ENCODE assay signal across 1 cellular context in genomic region chr16:30488764-30489595, GRCh38.
TF ChIP-seq lines count a peak whose summit lies in the region.

No MANE protein-coding gene starts in this region.

TF ChIP-seq in HepG2, 621 proteins besides CTCF, POLR2A, EP300 and RAD21 (continued from another document and continues in another):
- TF ChIP-seq GATA4 (IDR thresholded peaks at IDR 0.05; ENCODE audit: borderline replicate concordance, low read depth): no peak
- TF ChIP-seq ZNF17 (CRISPR knock-in tag; IDR thresholded peaks at IDR 0.05): no peak
- TF ChIP-seq SMAD3 (CRISPR knock-in tag; IDR thresholded peaks at IDR 0.05): no peak
- peak; percentile 69; the same call in 1 of the 2 replicates for TF ChIP-seq ZFP37 (CRISPR knock-in tag; IDR thresholded peaks at IDR 0.05; ENCODE audit: borderline replicate concordance)
- peak; percentile 55; the same call in 1 of the 2 replicates for TF ChIP-seq HNF4G (IDR thresholded peaks at IDR 0.05; ENCODE audit: borderline replicate concordance, low read depth, low read length)
- TF ChIP-seq HNF4G (CRISPR knock-in tag; IDR thresholded peaks at IDR 0.05; ENCODE audit: borderline replicate concordance, low read depth): no peak; the same call in 1 of the 2 replicates
- TF ChIP-seq NFIC (IDR thresholded peaks at IDR 0.05; ENCODE audit: low read length): no peak
- TF ChIP-seq GZF1 (CRISPR knock-in tag; IDR thresholded peaks at IDR 0.05): no peak; the same call in 1 of the 2 replicates
- no peak for TF ChIP-seq ZBTB14 (CRISPR knock-in tag; IDR thresholded peaks at IDR 0.05)
- peak; percentile 72; the same call in 1 of the 2 replicates for TF ChIP-seq ZNF598 (CRISPR knock-in tag; IDR thresholded peaks at IDR 0.05; ENCODE audit: borderline replicate concordance)
- TF ChIP-seq ZNF713 (CRISPR knock-in tag; IDR thresholded peaks at IDR 0.05): no peak
- no peak for TF ChIP-seq ZBTB42 (CRISPR knock-in tag; IDR thresholded peaks at IDR 0.05)
- 0 out of 2 replicates have a peak, but pooled peaks have one; percentile 59 for TF ChIP-seq ZNF225 (CRISPR knock-in tag; IDR thresholded peaks at IDR 0.05)
- TF ChIP-seq PAWR (CRISPR knock-in tag; IDR thresholded peaks at IDR 0.05; ENCODE audit: borderline replicate concordance): no peak
- peak; percentile 31; the same call in 1 of the 2 replicates for TF ChIP-seq TARDBP (CRISPR knock-in tag; IDR thresholded peaks at IDR 0.05)
- no peak for TF ChIP-seq ZSCAN30 (CRISPR knock-in tag; IDR thresholded peaks at IDR 0.05)
- TF ChIP-seq TSC22D2 (CRISPR knock-in tag; IDR thresholded peaks at IDR 0.05; ENCODE audit: borderline replicate concordance): no peak
- no peak for TF ChIP-seq DBP (CRISPR knock-in tag; IDR thresholded peaks at IDR 0.05; ENCODE audit: not compliant biosample characterization)
- 0 out of 2 replicates have a peak, but pooled peaks have one; percentile 56 for TF ChIP-seq ZSCAN29 (CRISPR knock-in tag; conservative IDR thresholded peaks at IDR 0.05)
- 0 out of 2 replicates have a peak, but pooled peaks have one; percentile 2 for TF ChIP-seq NR0B2 (CRISPR knock-in tag; IDR thresholded peaks at IDR 0.05)
- TF ChIP-seq NPAS2 (CRISPR knock-in tag; IDR thresholded peaks at IDR 0.05; ENCODE audit: borderline replicate concordance): no peak
- no peak for TF ChIP-seq KMT2B (CRISPR knock-in tag; IDR thresholded peaks at IDR 0.05)
- TF ChIP-seq PCBP2 (optimal IDR thresholded peaks at IDR 0.05; ENCODE audit: low read depth, low read length, poor library complexity, severe bottlenecking): no peak
- TF ChIP-seq RFX1 (IDR thresholded peaks at IDR 0.05): no peak
- TF ChIP-seq PRMT3 (CRISPR knock-in tag; IDR thresholded peaks at IDR 0.05; ENCODE audit: borderline replicate concordance, low read depth): no peak
- peak; percentile 78 for TF ChIP-seq ZGPAT (CRISPR knock-in tag; IDR thresholded peaks at IDR 0.05)
- no peak for TF ChIP-seq JUND (CRISPR knock-in tag; IDR thresholded peaks at IDR 0.05)
- 0 out of 2 replicates have a peak, but pooled peaks have one; percentile 41 for TF ChIP-seq ARHGAP35 (CRISPR knock-in tag; IDR thresholded peaks at IDR 0.05; ENCODE audit: borderline replicate concordance)
- TF ChIP-seq SIN3A (IDR thresholded peaks at IDR 0.05; ENCODE audit: borderline replicate concordance, low read depth, low read length): peak; percentile 63; the same call in 1 of the 2 replicates
- TF ChIP-seq ZNF607 (CRISPR knock-in tag; IDR thresholded peaks at IDR 0.05; ENCODE audit: borderline replicate concordance): 0 out of 2 replicates have a peak, but pooled peaks have one; percentile 40
- TF ChIP-seq ZNF251 (CRISPR knock-in tag; IDR thresholded peaks at IDR 0.05): no peak
- TF ChIP-seq TAF1 (CRISPR knock-in tag; IDR thresholded peaks at IDR 0.05): no peak
- peak; percentile 48; the same call in 1 of the 2 replicates for TF ChIP-seq ZNF317 (CRISPR knock-in tag; IDR thresholded peaks at IDR 0.05)
- no peak for TF ChIP-seq RORA (CRISPR knock-in tag; IDR thresholded peaks at IDR 0.05)
- TF ChIP-seq KDM6A (CRISPR knock-in tag; IDR thresholded peaks at IDR 0.05; ENCODE audit: low read depth): no peak
- no peak for TF ChIP-seq ZNF616 (CRISPR knock-in tag; IDR thresholded peaks at IDR 0.05; ENCODE audit: low read depth)
- TF ChIP-seq ZNF562 (CRISPR knock-in tag; IDR thresholded peaks at IDR 0.05; ENCODE audit: borderline replicate concordance): no peak
- peak; percentile 35; the same call in 1 of the 2 replicates for TF ChIP-seq ZNF274 (CRISPR knock-in tag; IDR thresholded peaks at IDR 0.05)
- TF ChIP-seq ZNF740 (CRISPR knock-in tag; IDR thresholded peaks at IDR 0.05): no peak
- 0 out of 2 replicates have a peak, but pooled peaks have one; percentile 34 for TF ChIP-seq WIZ (CRISPR knock-in tag; IDR thresholded peaks at IDR 0.05)
- TF ChIP-seq ATF3 (CRISPR knock-in tag; IDR thresholded peaks at IDR 0.05): no peak
- no peak for TF ChIP-seq NCOA5 (CRISPR knock-in tag; IDR thresholded peaks at IDR 0.05)
- peak; percentile 55; the same call in 1 of the 2 replicates for TF ChIP-seq ELF4 (CRISPR knock-in tag; IDR thresholded peaks at IDR 0.05; ENCODE audit: borderline replicate concordance)
- peak; percentile 47; the same call in 1 of the 3 replicates for TF ChIP-seq MXI1 (IDR thresholded peaks at IDR 0.05; ENCODE audit: borderline replicate concordance, low read depth, low read length)
- no peak for TF ChIP-seq ZBTB40 (IDR thresholded peaks at IDR 0.05)
- TF ChIP-seq ZBTB40 (CRISPR knock-in tag; IDR thresholded peaks at IDR 0.05): peak; percentile 58; the same call in 1 of the 2 replicates
- TF ChIP-seq E2F5 (CRISPR knock-in tag; conservative IDR thresholded peaks at IDR 0.05): no peak
- no peak for TF ChIP-seq ZNF431 (CRISPR knock-in tag; IDR thresholded peaks at IDR 0.05; ENCODE audit: borderline replicate concordance, low read depth)
- TF ChIP-seq ZNF335 (CRISPR knock-in tag; IDR thresholded peaks at IDR 0.05): no peak
- TF ChIP-seq GABPA (IDR thresholded peaks at IDR 0.05; ENCODE audit: low read depth, low read length): no peak
- TF ChIP-seq GABPA (CRISPR knock-in tag; IDR thresholded peaks at IDR 0.05; ENCODE audit: low read depth): peak; percentile 70
- TF ChIP-seq MYC (CRISPR knock-in tag; IDR thresholded peaks at IDR 0.05; ENCODE audit: borderline replicate concordance): peak; percentile 53; the same call in 1 of the 2 replicates
